In genomic region chr18:5627756-5628511, GRCh38 we compare ENCODE assay signal across 9 cellular contexts.
A peak's percentile ranks its signal among the peaks of the same experiment; 100 is the strongest.
DNase-seq lines count a peak whose midpoint lies in the region; ATAC-seq and TF ChIP-seq lines count a peak whose summit lies in the region.
"Had no signal": no experiment of that assay in that cellular context is flagged by ENCODE, and none has a peak within 500 bp of the region (broad histone marks: within the 10 kb centered on the region; RNA-seq: fewer than 3 reads in every experiment).

No MANE protein-coding gene starts in this region.

- CTCF ChIA-PET in CD4-positive, alpha-beta T cell (lab: Charles Lee) = no interaction called here

- H3K36me3 ChIP-seq in neutrophil = no peaks in the 10 kb centered on the region

- no peak for TF ChIP-seq CTCF in CD4-positive, alpha-beta T cell (IDR thresholded peaks at IDR 0.05)
- TF ChIP-seq CTCF in fibroblast of pulmonary artery (IDR thresholded peaks at IDR 0.05; ENCODE audit: low read length, missing control alignments) = no peak
- no peak for TF ChIP-seq CTCF in neutrophil (IDR thresholded peaks at IDR 0.05)

- ATAC-seq in CD4-positive, alpha-beta T cell (ENCODE audit: poor library complexity) = no peak
- ATAC-seq in HG02973 (IDR thresholded peaks at IDR 0.05; ENCODE audit: unreplicated experiment) = no peak

- H3K27ac ChIP-seq in CD4-positive, alpha-beta T cell (ENCODE audit: low read depth, low read length) = no peak overlapping the region
- H3K27ac ChIP-seq in neutrophil = no peak overlapping the region

- peaks cover 19% of the 10 kb centered on the region for H3K27me3 Mint-ChIP-seq in CD4-positive, alpha-beta T cell

- peak overlapping the region; percentile 72 for H3K4me3 Mint-ChIP-seq in CD4-positive, alpha-beta T cell

- no peak for DNase-seq in CD4-positive, alpha-beta T cell
- DNase-seq in NCI-H526 treated with DMSO at 0.1 percent for 48 hours (lab: John Stamatoyannopoulos, UW) (peak; percentile 29), fibroblast of pulmonary artery (ENCODE audit: low read depth) (no peak), NOMO-1 treated with DMSO at 0.1 percent for 48 hours (lab: John Stamatoyannopoulos, UW; ENCODE audit: unreplicated experiment) (no peak), UCSD-AML1 (lab: John Stamatoyannopoulos, UW; ENCODE audit: unreplicated experiment) (no peak), NCI-H146 (lab: John Stamatoyannopoulos, UW) (no peak)
- DNase-seq: NCI-H1694 treated with DMSO at 0.1 percent for 48 hours had no signal

- peaks cover 38% of the 10 kb centered on the region for H3K27me3 ChIP-seq in CD4-positive, alpha-beta T cell (ENCODE audit: control insufficient read depth, insufficient read depth, low read length)
- H3K27me3 ChIP-seq in neutrophil = peaks cover 100% of the 10 kb centered on the region

- no peak overlapping the region for H3K27ac Mint-ChIP-seq in CD4-positive, alpha-beta T cell

- POLR2A ChIA-PET in CD4-positive, alpha-beta T cell (lab: Charles Lee) = no interaction called here

- H3K4me1 Mint-ChIP-seq in CD4-positive, alpha-beta T cell (ENCODE audit: low read depth) = no peaks in the 10 kb centered on the region

- H3K4me1 ChIP-seq in neutrophil (ENCODE audit: control insufficient read depth in 1 of 2, insufficient read depth in 1 of 2, low read depth in 1 of 2, low read length in 1 of 2) = peaks cover 15 to 26% of the 10 kb centered on the region in 2 experiments

- no peaks in the 10 kb centered on the region for H3K9me3 ChIP-seq in CD4-positive, alpha-beta T cell (ENCODE audit: control insufficient read depth, low read length)
- no peaks in the 10 kb centered on the region for H3K9me3 ChIP-seq in neutrophil

- H3K36me3 Mint-ChIP-seq in CD4-positive, alpha-beta T cell (ENCODE audit: low read depth) = no peaks in the 10 kb centered on the region

- H3K9me3 Mint-ChIP-seq in CD4-positive, alpha-beta T cell = no peaks in the 10 kb centered on the region

- peak overlapping the region; percentile 56 for H3K4me3 ChIP-seq in fibroblast of pulmonary artery (replicated peaks; ENCODE audit: low read depth, low read length)
- H3K4me3 ChIP-seq in neutrophil (ENCODE audit: low read depth in 1 of 2, low read length in 1 of 2) = peak overlapping the region; percentile 12 to 32

- intact Hi-C loops in CD4-positive, alpha-beta T cell (cut with DNase I, micrococcal nuclease) = no loop called here
